ENCODE assay signal across 17 cellular contexts in the genomic region with DNA sequence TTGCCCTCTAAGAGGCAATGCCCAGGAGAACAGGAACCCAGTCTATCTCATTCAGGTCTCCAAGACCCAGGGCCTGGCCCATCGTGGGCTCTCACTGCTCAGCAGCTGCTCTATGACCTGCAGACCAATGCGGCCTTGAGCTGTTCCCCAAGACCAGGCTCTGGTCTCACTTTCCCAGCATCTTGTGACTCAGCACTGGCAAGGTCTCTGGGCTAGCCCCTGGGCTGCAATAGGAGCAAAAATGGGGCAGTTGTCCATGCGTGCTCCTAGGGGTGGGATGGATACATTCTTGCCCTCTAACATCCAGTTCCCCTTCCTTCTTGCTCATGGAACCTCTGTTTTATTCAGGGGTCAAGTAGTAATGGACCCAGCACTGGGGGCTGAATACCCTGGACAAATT. TPM values are rescaled to one million over a fixed set of nuclear protein-coding genes. Genes with fewer than 3 reads are reported as not detected.
DNase-seq lines count a peak whose midpoint lies in the region; ATAC-seq and TF ChIP-seq lines count a peak whose summit lies in the region.
"Had no signal": no experiment of that assay in that cellular context is flagged by ENCODE, and none has a peak within 500 bp of the region (broad histone marks: within the 10 kb centered on the region; RNA-seq: fewer than 3 reads in every experiment).

No MANE protein-coding gene starts in this region.

- TF ChIP-seq POLR2A in adrenal gland (IDR thresholded peaks at IDR 0.05): no peak

- no peak overlapping the region for H3K4me3 ChIP-seq in adrenal gland
- H3K4me3 ChIP-seq: HAP-1 had no signal

- H3K27ac ChIP-seq in adrenal gland: no peak overlapping the region

- H3K9me3 ChIP-seq in adrenal gland (replicated peaks in 1 of 3): no peaks in the 10 kb centered on the region
- H3K9me3 ChIP-seq: BE2C, HAP-1 had no signal

- H3K36me3 ChIP-seq in adrenal gland (replicated peaks in 1 of 2): no peaks in the 10 kb centered on the region
- H3K36me3 ChIP-seq: BE2C, HAP-1 had no signal

- TF ChIP-seq CTCF in adrenal gland (IDR thresholded peaks at IDR 0.05): no peak

- intact Hi-C loops in adrenal gland (cut with DNase I): no loop called here

- no peak for ATAC-seq in HG03025 (IDR thresholded peaks at IDR 0.05; ENCODE audit: low FRiP score, unreplicated experiment)

- H3K27me3 ChIP-seq in adrenal gland: no peaks in the 10 kb centered on the region
- H3K27me3 ChIP-seq: BE2C had no signal

- H3K4me1 ChIP-seq in adrenal gland (replicated peaks in 1 of 2): no peaks in the 10 kb centered on the region
- H3K4me1 ChIP-seq: HAP-1 had no signal

- WGBS in adrenal gland, 4 donors: 54 to 59% (median 56%) methylated on average over 3 of the region's 3 CpGs

- DNase-seq in adrenal gland (peak in 6 of 7 donors; percentile 26 to 46 (median 38)), ecto neural progenitor cell (ENCODE audit: low spot score) (peak; percentile 3), mesenteric fat pad (ENCODE audit: low spot score) (peak; percentile 53), NCI-H1092 (lab: John Stamatoyannopoulos, UW) (no peak), EL (no peak)
- DNase-seq: ACHN; BE2C; C1 segment of cervical spinal cord; CD4-positive, CD25-positive, alpha-beta regulatory T cell; CD8-positive, alpha-beta memory T cell; COR-L47; DMS 273 treated with DMSO at 0.1 percent for 48 hours; DMS53; DND-41 had no signal

RNA-seq across cellular contexts. Expression of gene GCK, which starts 13.5 kb away (rescaled TPM):
- total RNA-seq in adrenal gland (1 to 10 TPM in 1 of 8 donors, under 1 TPM in 4, not detected in 3; 0.14 to 1.9 (median 0.18) TPM), mesenteric fat pad (0.48 TPM)
- 1 to 10 TPM in 2 of 3 donors, under 1 TPM in 1; 0.09 to 2.1 (median 1.2) TPM for polyA plus RNA-seq in adrenal gland
- total RNA-seq: CD4-positive, CD25-positive, alpha-beta regulatory T cell; HT-29 had no signal

RNA-seq across cellular contexts. Expression of gene YKT6, which starts 25.0 kb away (rescaled TPM):
- total RNA-seq in adrenal gland (10 to 100 TPM; 47.6 to 94.7 (median 55.8) TPM), mesenteric fat pad (77.4 TPM)
- polyA plus RNA-seq in adrenal gland: 10 to 100 TPM; 32.8 to 93.6 (median 35.7) TPM

RNA-seq across cellular contexts. Expression of gene MYL7, which starts 34.6 kb away (rescaled TPM):
- total RNA-seq in adrenal gland (not detected), mesenteric fat pad (not detected)
- polyA plus RNA-seq in adrenal gland: 1 to 10 TPM in 1 of 3 donors, under 1 TPM in 1, not detected in 1; 0.24 to 3.5 TPM
- total RNA-seq: CD4-positive, CD25-positive, alpha-beta regulatory T cell; CD8-positive, alpha-beta memory T cell; HT-29 had no signal
- polyA plus RNA-seq: CD4-positive, CD25-positive, alpha-beta regulatory T cell; CD8-positive, alpha-beta memory T cell had no signal

RNA-seq across cellular contexts. Expression of gene POLD2, which starts 52.4 kb away (rescaled TPM):
- total RNA-seq in adrenal gland: 100 to 1,000 TPM in 2 of 8 donors, 10 to 100 TPM in 6; 47.5 to 127 (median 71.7) TPM
- polyA plus RNA-seq in adrenal gland: 100 to 1,000 TPM in 1 of 3 donors, 10 to 100 TPM in 2; 89.4 to 101 (median 93.0) TPM
- total RNA-seq in mesenteric fat pad: 60.2 TPM

Comparison
In these comparisons a context has a peak if more than half of its experiments do, and no peak if none do; other contexts are left out.
1. DNase-seq: peak in adrenal gland (6 of 7), ecto neural progenitor cell (single experiment) and mesenteric fat pad (single experiment); none in NCI-H1092 (single experiment) and EL (single experiment).